Comparison of ENCODE assay signal across 15 cellular contexts in the genomic region with DNA sequence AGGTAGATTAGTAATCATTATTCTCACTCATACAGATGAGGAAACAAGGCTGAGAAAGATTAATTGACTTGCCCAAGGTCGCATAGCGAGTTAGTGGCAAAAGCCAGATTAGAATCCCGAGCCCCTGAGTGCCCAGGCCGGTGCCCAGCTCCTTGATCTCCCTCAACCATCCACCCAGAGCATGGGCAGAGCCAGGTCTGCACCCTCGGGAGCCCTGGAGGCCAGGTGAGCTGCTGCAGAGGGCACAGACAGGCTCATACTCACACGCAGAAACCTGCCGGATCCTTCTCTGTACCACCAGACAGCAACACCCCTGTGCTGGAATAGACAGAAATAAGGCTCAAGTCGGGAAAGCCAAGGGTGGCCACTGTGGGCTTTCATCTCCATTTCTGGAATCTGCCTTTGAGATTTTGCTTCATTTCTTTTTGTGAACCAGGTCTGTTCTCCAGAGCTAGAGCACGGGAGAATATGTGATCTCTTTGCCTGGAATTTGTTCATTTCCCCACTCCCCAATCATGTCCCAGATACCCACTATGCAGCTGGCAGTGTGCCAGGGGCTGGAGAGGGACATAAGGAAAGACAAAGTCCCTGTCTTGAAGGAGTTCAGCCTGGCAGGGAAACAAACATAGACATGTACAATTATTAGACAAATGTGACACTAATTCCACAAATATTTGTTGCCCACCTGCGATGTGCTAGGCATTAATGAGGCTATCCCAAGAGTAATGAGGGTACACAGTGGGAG. TPM values are rescaled to one million over a fixed set of nuclear protein-coding genes. Genes with fewer than 3 reads are reported as not detected.
DNase-seq lines count a peak whose midpoint lies in the region; ATAC-seq, FAIRE-seq and TF ChIP-seq lines count a peak whose summit lies in the region.
"Had no signal": no experiment of that assay in that cellular context is flagged by ENCODE, and none has a peak within 500 bp of the region (broad histone marks: within the 10 kb centered on the region; RNA-seq: fewer than 3 reads in every experiment).

No MANE protein-coding gene starts in this region.

- H3K36me3 Mint-ChIP-seq in astrocyte (ENCODE audit: low read depth, unreplicated experiment): peaks cover 12% of the 10 kb centered on the region
- no peaks in the 10 kb centered on the region for H3K36me3 Mint-ChIP-seq in nephron (ENCODE audit: low read depth)

- H3K4me2 ChIP-seq in astrocyte (ENCODE audit: low read length): no peak overlapping the region

- H3K36me3 ChIP-seq in astrocyte (ENCODE audit: insufficient read depth, low read length) (no peaks in the 10 kb centered on the region), stomach smooth muscle (ENCODE audit: control insufficient read depth in 2 of 2, insufficient read depth in 2 of 2, low read length in 2 of 2) (no peaks in the 10 kb centered on the region)
- H3K36me3 ChIP-seq: HAP-1 had no signal

- H3K9ac ChIP-seq in astrocyte (ENCODE audit: low read length): no peak overlapping the region
- no peak overlapping the region for H3K9ac ChIP-seq in stomach smooth muscle (ENCODE audit: low read length in 2 of 2)

- H3K27me3 ChIP-seq in astrocyte (ENCODE audit: insufficient read depth, low read length) (peaks cover 1% of the 10 kb centered on the region), stomach smooth muscle (ENCODE audit: control insufficient read depth in 1 of 2, insufficient read depth in 2 of 2, low read length in 2 of 2) (no peaks in the 10 kb centered on the region)

- H3K27me3 Mint-ChIP-seq in astrocyte (ENCODE audit: low read depth, unreplicated experiment) (no peaks in the 10 kb centered on the region), nephron (ENCODE audit: low read depth) (peaks cover 12% of the 10 kb centered on the region)

- no peak overlapping the region for H3K4me3 ChIP-seq in astrocyte (ENCODE audit: insufficient read depth, low read depth, low read length)
- H3K4me3 ChIP-seq in stomach smooth muscle (ENCODE audit: low read length in 2 of 2): peak overlapping the region in 1 of 2 donors; percentile 65
- H3K4me3 ChIP-seq: HAP-1 had no signal

- H4K20me1 ChIP-seq in astrocyte (ENCODE audit: insufficient read depth, low read length): no peaks in the 10 kb centered on the region

- H3K4me1 ChIP-seq in astrocyte (ENCODE audit: insufficient read depth, low read length) (peaks cover 24% of the 10 kb centered on the region), stomach smooth muscle (ENCODE audit: control insufficient read depth, insufficient read depth, low read length) (peaks cover 74% of the 10 kb centered on the region)
- H3K4me1 ChIP-seq: HAP-1 had no signal

- TF ChIP-seq CTCF in GM12873 (IDR thresholded peaks at IDR 0.05; ENCODE audit: insufficient read depth, low read depth, low read length, missing control alignments): peak; percentile 9
- no peak for TF ChIP-seq CTCF in astrocyte (IDR thresholded peaks at IDR 0.05; ENCODE audit: insufficient read depth, low read depth, low read length)
- TF ChIP-seq CTCF in nephron (IDR thresholded peaks at IDR 0.05; ENCODE audit: unreplicated experiment in 3 of 3): no peak

- H3K27ac ChIP-seq in astrocyte (ENCODE audit: low read depth, low read length) (no peak overlapping the region), stomach smooth muscle (ENCODE audit: low read length) (peak overlapping the region; percentile 71)

- H3K4me3 Mint-ChIP-seq in astrocyte (ENCODE audit: unreplicated experiment) (no peak overlapping the region), nephron (peak overlapping the region in 2 of 3 experiments; percentile 19 to 49)

- intact Hi-C loops in cardiac septum (cut with DNase I): no loop called here

- no peaks in the 10 kb centered on the region for H3K79me2 ChIP-seq in astrocyte (ENCODE audit: insufficient read depth, low read length)

- H3K4me1 Mint-ChIP-seq in astrocyte (ENCODE audit: low read depth, unreplicated experiment) (peaks cover 66% of the 10 kb centered on the region), nephron (peaks cover 86% of the 10 kb centered on the region)

- H3K27ac Mint-ChIP-seq in astrocyte (ENCODE audit: unreplicated experiment) (peak overlapping the region; percentile 58), nephron (peak overlapping the region; percentile 61 to 83 (median 63))

- no peak for FAIRE-seq in astrocyte (lab: Jason Lieb, UNC)

- H2AFZ ChIP-seq in astrocyte (ENCODE audit: low read depth, low read length): no peak overlapping the region

- H3K9me3 ChIP-seq in astrocyte (ENCODE audit: insufficient read depth, low read depth, low read length) (no peaks in the 10 kb centered on the region), stomach smooth muscle (ENCODE audit: control insufficient read depth in 2 of 2, low read length in 2 of 2) (no peaks in the 10 kb centered on the region)
- H3K9me3 ChIP-seq: HAP-1 had no signal

- no peak for ATAC-seq in HG03439 (IDR thresholded peaks at IDR 0.05; ENCODE audit: unreplicated experiment)
- no peak for ATAC-seq in GM19452 (IDR thresholded peaks at IDR 0.05; ENCODE audit: unreplicated experiment)
- no peak for ATAC-seq in HG03460 (IDR thresholded peaks at IDR 0.05; ENCODE audit: unreplicated experiment)

- DNase-seq in astrocyte (ENCODE audit: low read depth) (no peak), cardiac septum (ENCODE audit: low spot score) (no peak)
- DNase-seq: KBM-7, NCI-H1092, NCI-H1694 treated with DMSO at 0.1 percent for 48 hours, NCI-H2171 treated with DMSO at 0.1 percent for 48 hours, NCI-H510A treated with DMSO at 0.1 percent for 48 hours, SIG-M5 had no signal

- H3K9me3 Mint-ChIP-seq in astrocyte (ENCODE audit: unreplicated experiment) (no peaks in the 10 kb centered on the region), nephron (no peaks in the 10 kb centered on the region)

RNA-seq across cellular contexts. Expression of gene AFAP1L2, which starts 5.5 kb away (rescaled TPM):
- total RNA-seq in astrocyte (26.6 and 28.1 TPM in 2 replicates), cardiac septum (3.9 TPM)
